Comparison of ENCODE assay signal across 10 cellular contexts in genomic region chr14:24312736-24313507, GRCh38. TPM values are rescaled to one million over a fixed set of nuclear protein-coding genes. Genes with fewer than 3 reads are reported as not detected.
DNase-seq lines count a peak whose midpoint lies in the region; ATAC-seq and TF ChIP-seq lines count a peak whose summit lies in the region.
"Had no signal": no experiment of that assay in that cellular context is flagged by ENCODE, and none has a peak within 500 bp of the region (broad histone marks: within the 10 kb centered on the region; RNA-seq: fewer than 3 reads in every experiment).

No MANE protein-coding gene starts in this region.

- intact Hi-C loops in heart right ventricle (cut with DNase I): loop anchor here in 1 of 10 donors (5.0 kb wide), 1 partner anchor 301 kb away; no protein-coding TSS in a partner anchor
- intact Hi-C loops in Right ventricle myocardium superior (cut with DNase I): no loop called here
- intact Hi-C loops in aorta (cut with DNase I): no loop called here

- H3K4me1 Mint-ChIP-seq in activated T-helper 17 cell treated with anti-CD3 and anti-CD28 coated beads, Interleukin-2, amount 50 U/mL, for 72 hours: peaks cover 55% of the 10 kb centered on the region

- H3K27me3 ChIP-seq in heart right ventricle: peaks cover 0 to 19% (median 0%) of the 10 kb centered on the region in 7 donors
- no peaks in the 10 kb centered on the region for H3K27me3 ChIP-seq in lung (ENCODE audit: control insufficient read depth, insufficient read depth)
- no peaks in the 10 kb centered on the region for H3K27me3 ChIP-seq in aorta (ENCODE audit: control insufficient read depth in 1 of 2, insufficient read depth in 2 of 2, low read length in 1 of 2)

- TF ChIP-seq CTCF in heart right ventricle (IDR thresholded peaks at IDR 0.05): no peak
- TF ChIP-seq CTCF in lung (IDR thresholded peaks at IDR 0.05; ENCODE audit: control extremely low read depth, extremely low read depth): no peak

- no peaks in the 10 kb centered on the region for H3K27me3 Mint-ChIP-seq in activated T-helper 17 cell treated with anti-CD3 and anti-CD28 coated beads, Interleukin-2, amount 50 U/mL, for 72 hours

- H3K4me3 ChIP-seq in heart right ventricle (peak overlapping the region in 1 of 10 donors; percentile 22), lung (no peak overlapping the region), aorta (ENCODE audit: low read length in 2 of 2) (no peak overlapping the region)

- peaks cover 0 to 4% (median 0%) of the 10 kb centered on the region in 9 donors for H3K36me3 ChIP-seq in heart right ventricle
- no peaks in the 10 kb centered on the region for H3K36me3 ChIP-seq in lung (ENCODE audit: control insufficient read depth in 2 of 2, insufficient read depth in 2 of 2, low read length in 2 of 2)
- no peaks in the 10 kb centered on the region for H3K36me3 ChIP-seq in aorta (ENCODE audit: control insufficient read depth in 1 of 2, insufficient read depth in 2 of 2, low read length in 1 of 2)

- 54 to 58% methylated on average over 9 of the region's 9 CpGs for WGBS in heart right ventricle, 2 donors
- WGBS in lung, 2 donors: 28 to 50% methylated on average over 9 of the region's 9 CpGs
- WGBS in aorta, 2 donors: 89 to 90% methylated on average over 9 of the region's 9 CpGs

- peaks cover 16% of the 10 kb centered on the region for H3K36me3 Mint-ChIP-seq in activated T-helper 17 cell treated with anti-CD3 and anti-CD28 coated beads, Interleukin-2, amount 50 U/mL, for 72 hours (ENCODE audit: low read depth)

- peak overlapping the region; percentile 86 for H3K27ac Mint-ChIP-seq in activated T-helper 17 cell treated with anti-CD3 and anti-CD28 coated beads, Interleukin-2, amount 50 U/mL, for 72 hours

- no peak for TF ChIP-seq POLR2A in erythroblast (IDR thresholded peaks at IDR 0.05; ENCODE audit: low read length)

- no peaks in the 10 kb centered on the region for H3K9me3 ChIP-seq in heart right ventricle
- H3K9me3 ChIP-seq in lung (ENCODE audit: control insufficient read depth in 2 of 2, insufficient read depth in 1 of 2, low read length in 1 of 2): no peaks in the 10 kb centered on the region
- no peaks in the 10 kb centered on the region for H3K9me3 ChIP-seq in aorta (ENCODE audit: control insufficient read depth, low read length)

- ATAC-seq in heart right ventricle (peak in 4 of 8 donors; percentile 11 to 52 (median 20)), Right ventricle myocardium superior (ENCODE audit: poor library complexity) (no peak), lung (ENCODE audit: insufficient read depth, low FRiP score) (no peak), aorta (ENCODE audit: low FRiP score) (no peak), GM18907 (IDR thresholded peaks at IDR 0.05; ENCODE audit: unreplicated experiment) (no peak)
- peak; percentile 13 for ATAC-seq in activated T-helper 17 cell treated with anti-CD3 and anti-CD28 coated beads, Interleukin-2, amount 50 U/mL, for 72 hours (replicated peaks)

- H3K4me1 ChIP-seq in heart right ventricle: peaks cover 22 to 100% (median 79%) of the 10 kb centered on the region in 9 donors
- H3K4me1 ChIP-seq in lung (ENCODE audit: control insufficient read depth in 2 of 2, insufficient read depth in 2 of 2, low read length in 2 of 2): peaks cover 11 to 53% of the 10 kb centered on the region in 2 donors
- no peaks in the 10 kb centered on the region for H3K4me1 ChIP-seq in aorta (ENCODE audit: control insufficient read depth in 1 of 2, insufficient read depth in 2 of 2, low read length in 2 of 2)

- peak overlapping the region; percentile 87 for H3K4me3 Mint-ChIP-seq in activated T-helper 17 cell treated with anti-CD3 and anti-CD28 coated beads, Interleukin-2, amount 50 U/mL, for 72 hours

- DNase-seq in heart right ventricle: peak in 1 of 2 donors; percentile 66
- DNase-seq in Right ventricle myocardium superior: no peak
- DNase-seq in lung (ENCODE audit: low spot score): no peak
- DNase-seq in aorta: peak; percentile 54 to 79
- DNase-seq in erythroblast (lab: John Stamatoyannopoulos, UW): no peak
- no peak for DNase-seq in stimulated activated CD4-positive, alpha-beta T cell treated with anti-CD3 and anti-CD28 coated beads, Interleukin-2, amount 100 ng/mL, for 48 hours
- DNase-seq: NCI-H82 had no signal

- no peaks in the 10 kb centered on the region for H3K9me3 Mint-ChIP-seq in activated T-helper 17 cell treated with anti-CD3 and anti-CD28 coated beads, Interleukin-2, amount 50 U/mL, for 72 hours

- H3K27ac ChIP-seq in heart right ventricle: peak overlapping the region in 9 of 10 donors; percentile 46 to 95 (median 78)
- H3K27ac ChIP-seq in lung (ENCODE audit: low read depth in 1 of 2, low read length in 1 of 2): peak overlapping the region; percentile 43 to 75
- no peak overlapping the region for H3K27ac ChIP-seq in aorta (ENCODE audit: low read depth in 1 of 2, low read length in 2 of 2)
- H3K27ac ChIP-seq: C4-2B had no signal

RNA-seq across cellular contexts. Expression of gene LTB4R, which starts 1.6 kb away (rescaled TPM):
- total RNA-seq in heart right ventricle (1 to 10 TPM in 7 of 10 donors, under 1 TPM in 3; 0.76 to 3.1 (median 1.8) TPM), Right ventricle myocardium superior (1.8 TPM), lung (10 to 100 TPM in 1 of 2 donors, 1 to 10 TPM in 1; 4.4 to 14.8 TPM), aorta (1 to 10 TPM; 7.0 to 8.2 TPM)
- polyA plus RNA-seq in heart right ventricle (1 to 10 TPM; 3.2 to 3.7 TPM), lung (10 to 100 TPM in 1 of 2 donors, 1 to 10 TPM in 1; 7.3 to 47.0 TPM), aorta (1 to 10 TPM; 2.9 to 5.2 TPM)
- total RNA-seq in activated T-helper 17 cell treated with anti-CD3 and anti-CD28 coated beads, Interleukin-2, amount 50 U/mL, for 72 hours: 10 to 100 TPM; 11.6 to 21.4 TPM

RNA-seq across cellular contexts. Expression of gene LTB4R2, which starts 3.0 kb away (rescaled TPM):
- total RNA-seq in heart right ventricle: 1 to 10 TPM in 7 of 10 donors, under 1 TPM in 3; 0.68 to 2.4 (median 1.3) TPM
- polyA plus RNA-seq in heart right ventricle: under 1 TPM; 0.51 to 0.90 TPM
- 0.65 TPM for total RNA-seq in Right ventricle myocardium superior
- total RNA-seq in activated T-helper 17 cell treated with anti-CD3 and anti-CD28 coated beads, Interleukin-2, amount 50 U/mL, for 72 hours: 10 to 100 TPM in 1 of 2 donors, 1 to 10 TPM in 1; 8.7 to 13.5 TPM
- 10 to 100 TPM in 1 of 2 donors, 1 to 10 TPM in 1; 5.8 to 14.0 TPM for total RNA-seq in lung
- polyA plus RNA-seq in lung: 1 to 10 TPM; 1.8 to 5.5 TPM
- 1 to 10 TPM; 3.7 to 5.5 TPM for total RNA-seq in aorta
- under 1 TPM; 0.38 to 0.95 TPM for polyA plus RNA-seq in aorta

RNA-seq across cellular contexts. Expression of gene CIDEB, which starts 5.1 kb away (rescaled TPM):
- total RNA-seq in heart right ventricle (1 to 10 TPM; 1.9 to 6.0 (median 3.5) TPM), Right ventricle myocardium superior (2.9 TPM), lung (10 to 100 TPM in 1 of 2 donors, 1 to 10 TPM in 1; 9.6 to 18.8 TPM), aorta (10 to 100 TPM; 12.2 to 13.9 TPM)
- polyA plus RNA-seq in heart right ventricle (1 to 10 TPM; 4.3 to 4.8 TPM), lung (10 to 100 TPM in 1 of 2 donors, 1 to 10 TPM in 1; 8.3 to 19.7 TPM), aorta (10 to 100 TPM in 1 of 2 donors, 1 to 10 TPM in 1; 3.3 to 17.2 TPM)
- 10 to 100 TPM; 14.9 to 28.1 TPM for total RNA-seq in activated T-helper 17 cell treated with anti-CD3 and anti-CD28 coated beads, Interleukin-2, amount 50 U/mL, for 72 hours

RNA-seq across cellular contexts. Expression of gene NOP9, which starts 13.3 kb away (rescaled TPM):
- total RNA-seq in heart right ventricle (10 to 100 TPM; 22.0 to 31.9 (median 27.3) TPM), Right ventricle myocardium superior (23.4 TPM), lung (10 to 100 TPM; 14.1 to 25.9 TPM), aorta (10 to 100 TPM; 17.8 to 19.9 TPM)
- polyA plus RNA-seq in heart right ventricle (10 to 100 TPM; 10.7 to 10.8 TPM), lung (10 to 100 TPM; 12.1 to 13.5 TPM), aorta (10 to 100 TPM in 1 of 2 donors, 1 to 10 TPM in 1; 7.9 to 10.8 TPM)
- total RNA-seq in activated T-helper 17 cell treated with anti-CD3 and anti-CD28 coated beads, Interleukin-2, amount 50 U/mL, for 72 hours: 10 to 100 TPM; 21.2 to 42.2 TPM

RNA-seq across cellular contexts. Expression of gene DHRS1, which starts 13.3 kb away (rescaled TPM):
- total RNA-seq in heart right ventricle (10 to 100 TPM in 4 of 10 donors, 1 to 10 TPM in 6; 6.9 to 11.1 (median 9.0) TPM), Right ventricle myocardium superior (5.2 TPM), lung (10 to 100 TPM; 20.8 to 24.0 TPM), aorta (10 to 100 TPM; 21.2 to 27.3 TPM)
- polyA plus RNA-seq in heart right ventricle (10 to 100 TPM in 1 of 2 donors, 1 to 10 TPM in 1; 8.5 to 11.6 TPM), lung (10 to 100 TPM; 20.6 to 27.8 TPM), aorta (10 to 100 TPM; 29.6 to 33.2 TPM)
- 10 to 100 TPM; 12.6 to 14.2 TPM for total RNA-seq in activated T-helper 17 cell treated with anti-CD3 and anti-CD28 coated beads, Interleukin-2, amount 50 U/mL, for 72 hours

Comparison
In these comparisons a context has a peak if more than half of its experiments do, and no peak if none do; other contexts are left out.
1. DNase-seq: peak in aorta (2 of 2); none in Right ventricle myocardium superior (single experiment), lung (single experiment), erythroblast (0 of 2) and stimulated activated CD4-positive, alpha-beta T cell treated with anti-CD3 and anti-CD28 coated beads, Interleukin-2, amount 100 ng/mL, for 48 hours (0 of 2).
2. H3K27ac ChIP-seq: peak in heart right ventricle (9 of 10) and lung (2 of 2); none in aorta (0 of 2).